In the genomic region with DNA sequence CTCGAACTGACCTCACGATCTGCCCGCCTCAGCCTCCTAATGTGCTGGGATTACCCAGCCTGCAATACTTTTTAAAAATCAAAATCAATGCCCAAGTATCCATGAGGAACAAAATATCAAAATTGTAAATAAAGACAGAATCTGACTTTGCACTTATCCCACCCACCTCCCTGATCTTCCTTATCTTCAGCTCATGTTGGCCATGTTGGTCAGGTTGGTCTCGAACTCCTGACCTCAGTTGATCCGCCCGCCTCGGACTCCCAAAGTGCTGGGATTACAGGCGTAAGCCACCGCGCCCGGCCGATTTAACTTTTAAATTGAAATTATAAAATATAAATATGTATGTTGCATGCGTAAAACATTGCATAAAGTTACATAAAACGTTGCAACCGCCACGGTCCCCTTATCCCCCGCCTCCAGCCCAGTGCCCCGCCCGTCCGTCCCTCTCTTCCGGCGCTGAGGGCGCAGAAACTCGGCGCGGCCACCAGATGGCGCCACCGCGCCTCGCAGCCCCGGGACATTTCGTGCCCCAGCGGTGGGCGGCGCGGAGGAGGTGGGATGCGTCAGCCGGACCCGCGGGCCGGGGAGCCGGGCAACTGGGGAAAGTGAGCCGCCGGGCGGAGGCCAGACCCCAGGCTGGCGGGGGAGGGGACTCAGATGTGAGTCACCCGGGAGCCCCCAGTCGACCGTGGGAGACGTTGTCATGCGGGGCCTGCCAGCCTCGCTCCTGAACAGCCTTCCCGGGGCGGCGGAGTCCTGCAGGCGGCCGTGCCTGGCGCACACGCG, we compare ENCODE assay signal across 8 cellular contexts. TPM values are rescaled to one million over a fixed set of nuclear protein-coding genes. Genes with fewer than 3 reads are reported as not detected.
DNase-seq lines count a peak whose midpoint lies in the region; ATAC-seq and TF ChIP-seq lines count a peak whose summit lies in the region.

No MANE protein-coding gene starts in this region.

- peak; percentile 82 for TF ChIP-seq CTCF in AG04450 (IDR thresholded peaks at IDR 0.05; ENCODE audit: low read depth, low read length)

- peak overlapping the region; percentile 62 for H3K4me3 ChIP-seq in AG04450 (ENCODE audit: low read depth, low read length)
- H3K4me3 ChIP-seq in HUES64 (ENCODE audit: low read length), result peak overlapping the region; percentile 78

- DNase-seq in AG04450 (ENCODE audit: low read depth, low spot score) (no peak), RKO (ENCODE audit: low spot score) (peak; percentile 89), fibroblast of peridontal ligament (ENCODE audit: extremely low read depth) (peak; percentile 74)
- peak; percentile 96 for DNase-seq in natural killer cell treated with Interleukin-12 subunit alpha and Interleukin-12 subunit beta and Interleukin-15 and Interleukin-18, amount 100 ng/mL, for 72 hours (ENCODE audit: low spot score)
- peak; percentile 73 to 89 (median 81) for DNase-seq in stimulated activated naive CD4-positive, alpha-beta T cell (lab: John Stamatoyannopoulos, UW)

- ATAC-seq in GM18907 (IDR thresholded peaks at IDR 0.05; ENCODE audit: unreplicated experiment), result peak; percentile 34
- peak; percentile 40 for ATAC-seq in activated T-helper 17 cell treated with anti-CD3 and anti-CD28 coated beads, Interleukin-2, amount 50 U/mL, for 72 hours (replicated peaks)
- ATAC-seq in natural killer cell treated with Interleukin-12 subunit alpha and Interleukin-12 subunit beta and Interleukin-15 and Interleukin-18, amount 100 ng/mL, for 72 hours, result peak; percentile 51 to 58

- peaks cover 12% of the 10 kb centered on the region for H3K4me1 Mint-ChIP-seq in activated T-helper 17 cell treated with anti-CD3 and anti-CD28 coated beads, Interleukin-2, amount 50 U/mL, for 72 hours
- H3K4me1 Mint-ChIP-seq in natural killer cell treated with Interleukin-12 subunit alpha and Interleukin-12 subunit beta and Interleukin-15 and Interleukin-18, amount 100 ng/mL, for 72 hours (ENCODE audit: low read depth in 2 of 2), result peaks cover 10 to 32% of the 10 kb centered on the region in 2 donors

- H3K36me3 Mint-ChIP-seq in activated T-helper 17 cell treated with anti-CD3 and anti-CD28 coated beads, Interleukin-2, amount 50 U/mL, for 72 hours (ENCODE audit: low read depth), result peaks cover 38% of the 10 kb centered on the region
- H3K36me3 Mint-ChIP-seq in natural killer cell treated with Interleukin-12 subunit alpha and Interleukin-12 subunit beta and Interleukin-15 and Interleukin-18, amount 100 ng/mL, for 72 hours, result peaks cover 28% of the 10 kb centered on the region

- H3K27me3 Mint-ChIP-seq in activated T-helper 17 cell treated with anti-CD3 and anti-CD28 coated beads, Interleukin-2, amount 50 U/mL, for 72 hours, result no peaks in the 10 kb centered on the region
- H3K27me3 Mint-ChIP-seq in natural killer cell treated with Interleukin-12 subunit alpha and Interleukin-12 subunit beta and Interleukin-15 and Interleukin-18, amount 100 ng/mL, for 72 hours, result no peaks in the 10 kb centered on the region

- H3K4me3 Mint-ChIP-seq in activated T-helper 17 cell treated with anti-CD3 and anti-CD28 coated beads, Interleukin-2, amount 50 U/mL, for 72 hours, result peak overlapping the region; percentile 98
- H3K4me3 Mint-ChIP-seq in natural killer cell treated with Interleukin-12 subunit alpha and Interleukin-12 subunit beta and Interleukin-15 and Interleukin-18, amount 100 ng/mL, for 72 hours, result peak overlapping the region; percentile 99

- H3K9me3 ChIP-seq in AG04450 (ENCODE audit: control insufficient read depth, insufficient read depth, low read length), result peaks cover 4% of the 10 kb centered on the region; the same call in 1 of the 2 replicates
- no peaks in the 10 kb centered on the region for H3K9me3 ChIP-seq in HUES64 (ENCODE audit: insufficient read depth, low read depth, low read length)

- no peaks in the 10 kb centered on the region for H3K9me3 Mint-ChIP-seq in activated T-helper 17 cell treated with anti-CD3 and anti-CD28 coated beads, Interleukin-2, amount 50 U/mL, for 72 hours
- H3K9me3 Mint-ChIP-seq in natural killer cell treated with Interleukin-12 subunit alpha and Interleukin-12 subunit beta and Interleukin-15 and Interleukin-18, amount 100 ng/mL, for 72 hours, result no peaks in the 10 kb centered on the region

- peaks cover 9% of the 10 kb centered on the region for H3K4me1 ChIP-seq in HUES64 (ENCODE audit: insufficient read depth, low read length)

- H3K36me3 ChIP-seq in HUES64 (ENCODE audit: insufficient read depth, low read length), result 0 out of 2 replicates have a peak, but pooled peaks cover 5% of the 10 kb centered on the region

- no peak overlapping the region for H3K9ac ChIP-seq in HUES64 (ENCODE audit: low read depth, low read length)

- no peaks in the 10 kb centered on the region for H3K27me3 ChIP-seq in AG04450 (ENCODE audit: control insufficient read depth, insufficient read depth, low read length)
- peaks cover 35% of the 10 kb centered on the region for H3K27me3 ChIP-seq in HUES64 (ENCODE audit: insufficient read depth, low read length)

- CTCF ChIA-PET in AG04450 (lab: Charles Lee), result interaction anchor here (0.6 to 2.2 kb wide), 13 partner anchors 9 to 161 kb away, joined by 3 to 29 read pairs (median 6); no protein-coding TSS in a partner anchor

- H3K27ac Mint-ChIP-seq in activated T-helper 17 cell treated with anti-CD3 and anti-CD28 coated beads, Interleukin-2, amount 50 U/mL, for 72 hours, result peak overlapping the region; percentile 98
- peak overlapping the region; percentile 90 to 99 for H3K27ac Mint-ChIP-seq in natural killer cell treated with Interleukin-12 subunit alpha and Interleukin-12 subunit beta and Interleukin-15 and Interleukin-18, amount 100 ng/mL, for 72 hours

- H3K27ac ChIP-seq in AG04450 (ENCODE audit: low read depth, low read length), result peak overlapping the region; percentile 73
- H3K27ac ChIP-seq in HUES64 (ENCODE audit: low read depth, low read length), result no peak overlapping the region

- WGBS in HUES64, result 12% methylated on average over 55 of the region's 60 CpGs

- POLR2A ChIA-PET in AG04450 (lab: Yijun Ruan, JAX), result interaction anchor here (0.8 to 4.2 kb wide), 8 partner anchors 18 to 140 kb away, joined by 3 to 238 read pairs (median 36); partner anchors contain the start of gene LMNB2

RNA-seq across cellular contexts. Expression of gene GADD45B, which starts 1.5 kb away (rescaled TPM):
- polyA plus RNA-seq in AG04450 (2011; rRNA removed), result 18.5 and 24.8 TPM in 2 replicates
- 18.6 and 29.1 TPM in 2 replicates for polyA minus RNA-seq in AG04450 (2011; rRNA and poly(A)+ RNA removed)
- 4.4 TPM for polyA plus RNA-seq in HUES64 (2013, experiment 1 of 2)
- 5.1 TPM for polyA plus RNA-seq in HUES64 (2013, experiment 2 of 2)
- total RNA-seq in activated T-helper 17 cell treated with anti-CD3 and anti-CD28 coated beads, Interleukin-2, amount 50 U/mL, for 72 hours, result 10 to 100 TPM; 40.6 to 80.0 TPM
- 100 to 1,000 TPM; 233 to 784 TPM for total RNA-seq in natural killer cell treated with Interleukin-12 subunit alpha and Interleukin-12 subunit beta and Interleukin-15 and Interleukin-18, amount 100 ng/mL, for 72 hours

RNA-seq across cellular contexts. Expression of gene LMNB2, which starts 17.7 kb away (rescaled TPM):
- polyA plus RNA-seq in AG04450 (2011; rRNA removed), result 49.5 and 54.3 TPM in 2 replicates
- 45.7 and 54.0 TPM in 2 replicates for polyA minus RNA-seq in AG04450 (2011; rRNA and poly(A)+ RNA removed)
- polyA plus RNA-seq in HUES64 (2013, experiment 1 of 2), result 103 TPM
- 105 TPM for polyA plus RNA-seq in HUES64 (2013, experiment 2 of 2)
- 10 to 100 TPM; 63.3 to 98.7 TPM for total RNA-seq in activated T-helper 17 cell treated with anti-CD3 and anti-CD28 coated beads, Interleukin-2, amount 50 U/mL, for 72 hours
- total RNA-seq in natural killer cell treated with Interleukin-12 subunit alpha and Interleukin-12 subunit beta and Interleukin-15 and Interleukin-18, amount 100 ng/mL, for 72 hours, result 100 to 1,000 TPM in 1 of 2 donors, 10 to 100 TPM in 1; 74.9 to 165 TPM

RNA-seq across cellular contexts. Expression of gene TIMM13, which starts 47.0 kb away (rescaled TPM):
- polyA plus RNA-seq in AG04450 (2011; rRNA removed), result 21.6 and 34.3 TPM in 2 replicates
- polyA minus RNA-seq in AG04450 (2011; rRNA and poly(A)+ RNA removed), result 6.3 and 7.3 TPM in 2 replicates
- 170 TPM for polyA plus RNA-seq in HUES64 (2013, experiment 1 of 2)
- polyA plus RNA-seq in HUES64 (2013, experiment 2 of 2), result 139 TPM
- total RNA-seq in activated T-helper 17 cell treated with anti-CD3 and anti-CD28 coated beads, Interleukin-2, amount 50 U/mL, for 72 hours, result 100 to 1,000 TPM in 1 of 2 donors, 10 to 100 TPM in 1; 51.0 to 140 TPM
- total RNA-seq in natural killer cell treated with Interleukin-12 subunit alpha and Interleukin-12 subunit beta and Interleukin-15 and Interleukin-18, amount 100 ng/mL, for 72 hours, result 100 to 1,000 TPM in 1 of 2 donors, 10 to 100 TPM in 1; 80.1 to 124 TPM
